In the genomic region with DNA sequence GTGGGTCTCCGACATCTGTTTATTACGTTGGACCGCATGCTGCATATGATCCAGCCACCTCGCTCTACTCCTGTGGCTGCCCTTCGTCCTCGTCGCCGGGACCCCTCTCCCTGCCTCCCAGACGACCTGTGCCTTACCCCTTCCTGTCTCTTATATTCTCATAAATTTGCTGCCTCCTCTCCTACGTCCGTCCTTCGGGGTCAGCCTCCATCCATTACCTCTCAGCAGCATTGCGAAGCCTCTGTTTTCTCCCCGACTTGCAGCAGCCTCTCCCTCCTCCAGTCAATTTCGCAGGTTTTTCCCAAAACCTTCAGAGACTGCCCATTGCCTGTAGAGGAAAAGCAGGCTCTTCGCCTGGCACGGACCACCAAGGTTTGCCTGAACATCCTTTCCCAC, we compare ENCODE assay signal across 1 cellular context.
TF ChIP-seq lines count a peak whose summit lies in the region.

No MANE protein-coding gene starts in this region.

TF ChIP-seq in endothelial cell of umbilical vein, 7 proteins besides CTCF, POLR2A, EP300 and RAD21:
- TF ChIP-seq EZH2 (IDR thresholded peaks at IDR 0.05; ENCODE audit: borderline replicate concordance, low read depth, low read length, severe bottlenecking), result peak; percentile 59
- no peak for TF ChIP-seq JUN (IDR thresholded peaks at IDR 0.05; ENCODE audit: borderline replicate concordance, insufficient read depth, insufficient read length, low read depth)
